In genomic region chr3:23865595-23866396, GRCh38 we compare ENCODE assay signal across 8 cellular contexts. TPM values are rescaled to one million over a fixed set of nuclear protein-coding genes. Genes with fewer than 3 reads are reported as not detected.
DNase-seq lines count a peak whose midpoint lies in the region; ATAC-seq and TF ChIP-seq lines count a peak whose summit lies in the region.

No MANE protein-coding gene starts in this region.

- H3K23ac ChIP-seq in mesendoderm (ENCODE audit: low read length): no peak overlapping the region

- H3K4me3 ChIP-seq in mesendoderm (ENCODE audit: low read length) (no peak overlapping the region), Peyer's patch (no peak overlapping the region)

- no peak overlapping the region for H3K4me2 ChIP-seq in mesendoderm (ENCODE audit: low read length)

- H4K8ac ChIP-seq in mesendoderm (ENCODE audit: low read depth, low read length): no peak overlapping the region

- H3K4ac ChIP-seq in mesendoderm (ENCODE audit: low read depth, low read length): no peak overlapping the region

- no peak for TF ChIP-seq CTCF in Peyer's patch (IDR thresholded peaks at IDR 0.05)

- peak; percentile 57 for ATAC-seq in GM21381 (IDR thresholded peaks at IDR 0.05; ENCODE audit: unreplicated experiment)
- peak; percentile 97 for ATAC-seq in HG03520 (IDR thresholded peaks at IDR 0.05; ENCODE audit: unreplicated experiment)

- peaks cover 21% of the 10 kb centered on the region for H3K79me2 ChIP-seq in mesendoderm (ENCODE audit: control insufficient read depth, insufficient read depth, low read length)

- H3K4me1 ChIP-seq in mesendoderm (ENCODE audit: control insufficient read depth, low read depth, low read length): peaks cover 3% of the 10 kb centered on the region
- H3K4me1 ChIP-seq in Peyer's patch: peaks cover 0 to 20% (median 3%) of the 10 kb centered on the region in 4 donors

- no peaks in the 10 kb centered on the region for H3K9me3 ChIP-seq in Peyer's patch

- DNase-seq in COLO829 (ENCODE audit: low spot score) (peak; percentile 73), brain pericyte (ENCODE audit: low read depth, low spot score) (peak; percentile 37), mesendoderm (peak; percentile 88), NCI-H774 (lab: John Stamatoyannopoulos, UW) (no peak), SHP77 treated with DMSO at 0.1 percent for 48 hours (lab: John Stamatoyannopoulos, UW) (no peak), Peyer's patch (no peak)

- no CpG with 5 or more reads among the region's 6 CpGs for whole genome bisulfite sequencing in mesendoderm (ENCODE audit: extremely low coverage, insufficient coverage, low lambda C conversion rate)

- no peak overlapping the region for H3K27ac ChIP-seq in mesendoderm (ENCODE audit: low read depth, low read length)
- peak overlapping the region in 1 of 4 donors; percentile 19 for H3K27ac ChIP-seq in Peyer's patch

- no peaks in the 10 kb centered on the region for H3K36me3 ChIP-seq in mesendoderm (ENCODE audit: control insufficient read depth, insufficient read depth, low read length)
- H3K36me3 ChIP-seq in Peyer's patch: no peaks in the 10 kb centered on the region

- no peak overlapping the region for H3K18ac ChIP-seq in mesendoderm (ENCODE audit: low read length)

- no peak overlapping the region for H4K5ac ChIP-seq in mesendoderm (ENCODE audit: low read length)

- no peak overlapping the region for H2AK5ac ChIP-seq in mesendoderm (ENCODE audit: low read length)

- no peak overlapping the region for H2BK5ac ChIP-seq in mesendoderm (ENCODE audit: low read length)

- peak overlapping the region; percentile 9 for H3K9ac ChIP-seq in mesendoderm (ENCODE audit: low read length)

- H3K27me3 ChIP-seq in mesendoderm (ENCODE audit: insufficient read depth, low read length, poor library complexity) (no peaks in the 10 kb centered on the region), Peyer's patch (no peaks in the 10 kb centered on the region)

- no peak overlapping the region for H3K56ac ChIP-seq in mesendoderm (ENCODE audit: low read length)

- H2BK15ac ChIP-seq in mesendoderm (replicated peaks; ENCODE audit: low read depth): no peak overlapping the region

- no peak for TF ChIP-seq POLR2A in Peyer's patch (IDR thresholded peaks at IDR 0.05)

- H3K79me1 ChIP-seq in mesendoderm (ENCODE audit: low read length): peaks cover 12% of the 10 kb centered on the region

- no peak overlapping the region for H2BK120ac ChIP-seq in mesendoderm (ENCODE audit: low read depth, low read length)

RNA-seq across cellular contexts. Expression of gene NKIRAS1, which starts 51.0 kb away (rescaled TPM):
- 3.7 TPM for polyA plus RNA-seq in mesendoderm (2013, experiment 1 of 2)
- 3.5 TPM for polyA plus RNA-seq in mesendoderm (2013, experiment 2 of 2)
- total RNA-seq in Peyer's patch: 10 to 100 TPM in 1 of 4 donors, 1 to 10 TPM in 3; 4.2 to 11.6 (median 7.7) TPM

RNA-seq across cellular contexts. Expression of gene RPL15, which starts 51.1 kb away (rescaled TPM):
- 3,038 TPM for polyA plus RNA-seq in mesendoderm (2013, experiment 1 of 2)
- 2,986 TPM for polyA plus RNA-seq in mesendoderm (2013, experiment 2 of 2)
- 1,000 to 10,000 TPM in 1 of 4 donors, 100 to 1,000 TPM in 3; 409 to 1,183 (median 647) TPM for total RNA-seq in Peyer's patch

Comparison
In these comparisons a context has a peak if more than half of its experiments do, and no peak if none do; other contexts are left out.
1. DNase-seq: peak in COLO829 (single experiment), brain pericyte (single experiment) and mesendoderm (single experiment); none in NCI-H774 (single experiment), SHP77 treated with DMSO at 0.1 percent for 48 hours (single experiment) and Peyer's patch (0 of 3).